ENCODE assay signal across 10 cellular contexts in the genomic region with DNA sequence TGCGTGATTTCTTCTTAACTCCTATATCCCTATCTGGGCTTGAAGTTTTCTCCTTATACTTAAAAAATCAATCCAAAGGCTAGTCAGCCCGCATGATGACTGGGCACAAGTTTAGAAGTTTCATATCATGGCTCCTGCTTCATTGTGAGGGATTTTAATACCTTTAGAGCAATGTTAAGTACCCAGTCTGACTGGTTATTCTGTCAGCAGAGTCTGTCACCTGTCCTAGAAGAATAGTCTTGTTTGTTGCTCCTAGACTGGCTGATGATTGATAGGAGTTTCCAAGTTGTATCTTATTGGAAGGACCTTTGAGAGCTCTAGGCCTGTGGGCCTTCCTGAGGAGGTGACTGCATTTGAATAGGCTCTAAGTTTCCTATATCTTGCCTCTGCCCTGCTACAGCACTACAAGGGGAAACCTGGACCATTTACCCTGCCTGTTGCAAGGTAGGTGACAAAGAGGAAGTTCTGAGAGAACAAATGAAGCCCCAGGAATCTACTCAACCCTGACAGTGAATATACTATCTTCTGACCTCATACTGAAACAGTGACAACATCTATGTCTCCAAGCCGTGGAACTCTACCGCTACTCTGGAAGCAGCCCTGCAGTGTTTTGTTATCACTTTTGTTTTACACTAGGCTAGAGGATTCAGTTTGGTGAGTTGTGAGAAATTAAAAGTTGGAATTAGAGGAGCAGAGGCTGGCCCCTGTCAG.
A peak's percentile ranks its signal among the peaks of the same experiment; 100 is the strongest.
DNase-seq lines count a peak whose midpoint lies in the region; ATAC-seq and TF ChIP-seq lines count a peak whose summit lies in the region.
"Had no signal": no experiment of that assay in that cellular context is flagged by ENCODE, and none has a peak within 500 bp of the region (broad histone marks: within the 10 kb centered on the region; RNA-seq: fewer than 3 reads in every experiment).

No MANE protein-coding gene starts in this region.

- no peak overlapping the region for H3K4me3 ChIP-seq in CD4-positive, alpha-beta memory T cell (ENCODE audit: low read length in 2 of 2)
- H3K4me3 ChIP-seq in OCI-LY7 (ENCODE audit: low read depth, low read length, poor library complexity, severe bottlenecking) (no peak overlapping the region), smooth muscle cell (no peak overlapping the region)

- CTCF ChIA-PET in CD4-positive, alpha-beta memory T cell (lab: Charles Lee; ENCODE audit: partially characterized antibody), result no interaction called here
- CTCF ChIA-PET in OCI-LY7 (lab: Charles Lee; ENCODE audit: unreplicated experiment) (no interaction called here), Calu3 (lab: Charles Lee) (interaction anchor here (0.6 kb wide), 1 partner anchor 245 kb away, joined by 3 read pairs; no protein-coding TSS in a partner anchor)

- no peak for DNase-seq in CD4-positive, alpha-beta memory T cell
- peak; percentile 53 for DNase-seq in OCI-LY7 (ENCODE audit: low spot score)
- no peak for DNase-seq in smooth muscle cell (lab: John Stamatoyannopoulos, UW; ENCODE audit: unreplicated experiment)
- DNase-seq in NCI-H69 (lab: John Stamatoyannopoulos, UW), result no peak
- no peak for DNase-seq in NOMO-1 treated with dmso at 0.1 percent for 144 hours (lab: John Stamatoyannopoulos, UW; ENCODE audit: unreplicated experiment)
- no peak for DNase-seq in Calu3
- DNase-seq: SIG-M5 had no signal

- peak overlapping the region; percentile 12 for H3K27ac ChIP-seq in CD4-positive, alpha-beta memory T cell (ENCODE audit: low read depth, low read length)
- no peak overlapping the region for H3K27ac ChIP-seq in OCI-LY7 (ENCODE audit: low read depth, low read length, poor library complexity, severe bottlenecking)
- H3K27ac ChIP-seq in smooth muscle cell (ENCODE audit: low read depth), result no peak overlapping the region
- H3K27ac ChIP-seq: C4-2B had no signal

- no peaks in the 10 kb centered on the region for H3K9me2 ChIP-seq in OCI-LY7 (ENCODE audit: insufficient read depth, low read length)

- 90% methylated on average over 4 of the region's 4 CpGs for WGBS in smooth muscle cell (ENCODE audit: low lambda C conversion rate)

- H3K9me3 Mint-ChIP-seq in CD4-positive, alpha-beta memory T cell, result no peaks in the 10 kb centered on the region
- no peaks in the 10 kb centered on the region for H3K9me3 Mint-ChIP-seq in Calu3 (ENCODE audit: low read depth, unreplicated experiment)

- no peak for TF ChIP-seq CTCF in OCI-LY7 (conservative IDR thresholded peaks at IDR 0.05; ENCODE audit: low read length)
- TF ChIP-seq CTCF in smooth muscle cell (IDR thresholded peaks at IDR 0.05; ENCODE audit: borderline replicate concordance, insufficient read depth, poor library complexity, severe bottlenecking), result no peak
- TF ChIP-seq CTCF in Calu3 (IDR thresholded peaks at IDR 0.05; ENCODE audit: unreplicated experiment), result no peak

- H3K36me3 Mint-ChIP-seq in CD4-positive, alpha-beta memory T cell, result peaks cover 18 to 27% of the 10 kb centered on the region in 2 donors
- H3K36me3 Mint-ChIP-seq in Calu3 (ENCODE audit: insufficient read depth, unreplicated experiment), result no peaks in the 10 kb centered on the region

- peaks cover 23% of the 10 kb centered on the region for H3K4me1 ChIP-seq in CD4-positive, alpha-beta memory T cell (ENCODE audit: insufficient read depth, low read length)
- peaks cover 21% of the 10 kb centered on the region for H3K4me1 ChIP-seq in OCI-LY7 (ENCODE audit: insufficient read depth, low read length, poor library complexity, severe bottlenecking)
- no peaks in the 10 kb centered on the region for H3K4me1 ChIP-seq in smooth muscle cell (ENCODE audit: low read depth)

- no peaks in the 10 kb centered on the region for H3K27me3 Mint-ChIP-seq in CD4-positive, alpha-beta memory T cell
- no peaks in the 10 kb centered on the region for H3K27me3 Mint-ChIP-seq in Calu3 (ENCODE audit: unreplicated experiment)

- H2AFZ ChIP-seq in OCI-LY7 (ENCODE audit: low read length) (no peak overlapping the region), smooth muscle cell (ENCODE audit: low read depth) (no peak overlapping the region)

- H3K79me2 ChIP-seq in OCI-LY7 (ENCODE audit: insufficient read depth, low read depth, low read length) (no peaks in the 10 kb centered on the region), smooth muscle cell (ENCODE audit: low read depth) (no peaks in the 10 kb centered on the region)

- H3K4me3 Mint-ChIP-seq in CD4-positive, alpha-beta memory T cell, result peak overlapping the region in 2 of 8 donors; percentile 23 to 28
- no peak overlapping the region for H3K4me3 Mint-ChIP-seq in Calu3 (ENCODE audit: low read depth, unreplicated experiment)

- peak overlapping the region; percentile 59 to 90 (median 74) for H3K27ac Mint-ChIP-seq in CD4-positive, alpha-beta memory T cell
- H3K27ac Mint-ChIP-seq in Calu3 (ENCODE audit: unreplicated experiment), result no peak overlapping the region

- no peaks in the 10 kb centered on the region for H3K9me3 ChIP-seq in CD4-positive, alpha-beta memory T cell (ENCODE audit: control insufficient read depth in 1 of 2, low read length in 2 of 2)
- H3K9me3 ChIP-seq in OCI-LY7 (ENCODE audit: low read length), result no peaks in the 10 kb centered on the region
- no peaks in the 10 kb centered on the region for H3K9me3 ChIP-seq in smooth muscle cell (replicated peaks; ENCODE audit: low read depth)

- ATAC-seq in GM18873 (IDR thresholded peaks at IDR 0.05; ENCODE audit: low FRiP score, unreplicated experiment) (peak; percentile 91), HG02763 (IDR thresholded peaks at IDR 0.05; ENCODE audit: unreplicated experiment) (peak; percentile 82)

- POLR2A ChIA-PET in CD4-positive, alpha-beta memory T cell (lab: Charles Lee; ENCODE audit: partially characterized antibody), result interaction anchor here (1.1 kb wide), 1 partner anchor 9 kb away, joined by 3 read pairs; no protein-coding TSS in a partner anchor
- POLR2A ChIA-PET in OCI-LY7 (lab: Charles Lee), result no interaction called here

- no peaks in the 10 kb centered on the region for H3K27me3 ChIP-seq in CD4-positive, alpha-beta memory T cell (ENCODE audit: insufficient read depth, low read length)
- no peaks in the 10 kb centered on the region for H3K27me3 ChIP-seq in smooth muscle cell (ENCODE audit: low read depth)

- H3K4me2 ChIP-seq in OCI-LY7 (ENCODE audit: low read length) (no peak overlapping the region), smooth muscle cell (no peak overlapping the region)

- H3F3A ChIP-seq in smooth muscle cell (ENCODE audit: low read depth), result no peaks in the 10 kb centered on the region

- H3K36me3 ChIP-seq in CD4-positive, alpha-beta memory T cell (ENCODE audit: insufficient read depth, low read length), result peaks cover 8% of the 10 kb centered on the region
- H3K36me3 ChIP-seq in OCI-LY7 (ENCODE audit: insufficient read depth, low read length), result no peaks in the 10 kb centered on the region; the same call in 1 of the 2 replicates
- H3K36me3 ChIP-seq in smooth muscle cell (ENCODE audit: low read depth), result no peaks in the 10 kb centered on the region

- peaks cover 35 to 59% (median 53%) of the 10 kb centered on the region in 4 donors for H3K4me1 Mint-ChIP-seq in CD4-positive, alpha-beta memory T cell
- no peaks in the 10 kb centered on the region for H3K4me1 Mint-ChIP-seq in Calu3 (ENCODE audit: low read depth, unreplicated experiment)

- H4K20me1 ChIP-seq in OCI-LY7 (ENCODE audit: insufficient read depth, low read length) (no peaks in the 10 kb centered on the region), smooth muscle cell (ENCODE audit: low read depth) (no peaks in the 10 kb centered on the region)

- no TSS peak for BruUV-seq in OCI-LY7 (replicated peaks; lab: Mats Ljungman, UMichigan)
- BruUV-seq in Calu3 (replicated peaks; lab: Mats Ljungman, UMichigan), result no TSS peak

- no peak overlapping the region for H3K9ac ChIP-seq in smooth muscle cell (ENCODE audit: low read depth)

- intact Hi-C loops in CD4-positive, alpha-beta memory T cell (cut with micrococcal nuclease), result no loop called here
- intact Hi-C loops in OCI-LY7 (cut with micrococcal nuclease; ENCODE audit: unreplicated experiment) (no loop called here), Calu3 (cut with micrococcal nuclease; ENCODE audit: unreplicated experiment) (no loop called here)
